1 cellular context compared by ENCODE assay signal in genomic region chr16:68265078-68265925, GRCh38.
TF ChIP-seq lines count a peak whose summit lies in the region.

No MANE protein-coding gene starts in this region.

TF ChIP-seq in GM12878, 131 proteins besides CTCF, POLR2A, EP300 and RAD21:
- TF ChIP-seq ZSCAN29 (IDR thresholded peaks at IDR 0.05) (no peak), SP1 (IDR thresholded peaks at IDR 0.05; ENCODE audit: low read depth, low read length) (no peak), MYC (IDR thresholded peaks at IDR 0.05; ENCODE audit: insufficient read depth, insufficient read length, insufficient replicate concordance, low read length, severe bottlenecking) (peak; percentile 50), REST (IDR thresholded peaks at IDR 0.05; ENCODE audit: low read depth, low read length) (no peak), TCF12 (IDR thresholded peaks at IDR 0.05; ENCODE audit: low read depth, low read length) (no peak), POLR2AphosphoS5 (IDR thresholded peaks at IDR 0.05; ENCODE audit: low read length) (peak; percentile 67), ZNF687 (IDR thresholded peaks at IDR 0.05) (no peak), FOS (IDR thresholded peaks at IDR 0.05; ENCODE audit: borderline replicate concordance, extremely low read depth, insufficient read length) (no peak), EED (IDR thresholded peaks at IDR 0.05; ENCODE audit: low read depth) (peak; percentile 48; the same call in 1 of the 2 replicates), RELB (IDR thresholded peaks at IDR 0.05; ENCODE audit: low read depth) (peak; percentile 43), CEBPB (IDR thresholded peaks at IDR 0.05; ENCODE audit: borderline replicate concordance in 1 of 2, low read depth in 2 of 2, low read length in 2 of 2) (no peak), NKRF (conservative IDR thresholded peaks at IDR 0.05) (no peak), MTA3 (IDR thresholded peaks at IDR 0.05; ENCODE audit: borderline replicate concordance, low read length) (no peak), ZBTB11 (CRISPR knock-in tag; IDR thresholded peaks at IDR 0.05) (no peak), CBX3 (IDR thresholded peaks at IDR 0.05; ENCODE audit: borderline replicate concordance, low read depth) (no peak), CBFB (IDR thresholded peaks at IDR 0.05; ENCODE audit: low read depth) (peak; percentile 10; the same call in 1 of the 2 replicates), BCL11A (IDR thresholded peaks at IDR 0.05; ENCODE audit: low read depth, low read length) (no peak), HDAC6 (IDR thresholded peaks at IDR 0.05; ENCODE audit: unreplicated experiment) (no peak), SMAD1 (IDR thresholded peaks at IDR 0.05; ENCODE audit: low read depth, partially characterized antibody) (no peak), RFX5 (IDR thresholded peaks at IDR 0.05; ENCODE audit: low read depth, low read length) (no peak), HCFC1 (IDR thresholded peaks at IDR 0.05; ENCODE audit: low read length) (no peak), SPI1 (IDR thresholded peaks at IDR 0.05; ENCODE audit: borderline replicate concordance, insufficient read depth, low read depth, low read length) (peak; percentile 29; the same call in 1 of the 2 replicates), NBN (IDR thresholded peaks at IDR 0.05) (0 out of 2 replicates have a peak, but pooled peaks have one; percentile 11), HDGF (IDR thresholded peaks at IDR 0.05) (no peak), MXI1 (IDR thresholded peaks at IDR 0.05; ENCODE audit: low read depth, low read length) (peak; percentile 14; the same call in 1 of the 2 replicates), SUPT20H (IDR thresholded peaks at IDR 0.05; ENCODE audit: borderline replicate concordance, control insufficient read depth, low read depth, low read length) (no peak), POU2F2 (IDR thresholded peaks at IDR 0.05; ENCODE audit: borderline replicate concordance, low read depth, low read length) (peak; percentile 45; the same call in 2 of the 3 replicates), PML (IDR thresholded peaks at IDR 0.05; ENCODE audit: low read length) (peak; percentile 25; the same call in 1 of the 2 replicates), RAD51 (IDR thresholded peaks at IDR 0.05) (no peak), PKNOX1 (IDR thresholded peaks at IDR 0.05) (0 out of 2 replicates have a peak, but pooled peaks have one; percentile 3), ESRRA (IDR thresholded peaks at IDR 0.05; ENCODE audit: low read length) (no peak), IRF5 (IDR thresholded peaks at IDR 0.05; ENCODE audit: borderline replicate concordance) (no peak), NRF1 (conservative IDR thresholded peaks at IDR 0.05; ENCODE audit: low read depth, low read length) (0 out of 2 replicates have a peak, but pooled peaks have one; percentile 12)
